1 cellular context compared by ENCODE assay signal in genomic region chr13:49935171-49936084, GRCh38.
TF ChIP-seq lines count a peak whose summit lies in the region.

No MANE protein-coding gene starts in this region.

TF ChIP-seq in GM23338, 12 proteins besides CTCF, POLR2A, EP300 and RAD21 (continued from another document):
- TF ChIP-seq, protein P1, sequence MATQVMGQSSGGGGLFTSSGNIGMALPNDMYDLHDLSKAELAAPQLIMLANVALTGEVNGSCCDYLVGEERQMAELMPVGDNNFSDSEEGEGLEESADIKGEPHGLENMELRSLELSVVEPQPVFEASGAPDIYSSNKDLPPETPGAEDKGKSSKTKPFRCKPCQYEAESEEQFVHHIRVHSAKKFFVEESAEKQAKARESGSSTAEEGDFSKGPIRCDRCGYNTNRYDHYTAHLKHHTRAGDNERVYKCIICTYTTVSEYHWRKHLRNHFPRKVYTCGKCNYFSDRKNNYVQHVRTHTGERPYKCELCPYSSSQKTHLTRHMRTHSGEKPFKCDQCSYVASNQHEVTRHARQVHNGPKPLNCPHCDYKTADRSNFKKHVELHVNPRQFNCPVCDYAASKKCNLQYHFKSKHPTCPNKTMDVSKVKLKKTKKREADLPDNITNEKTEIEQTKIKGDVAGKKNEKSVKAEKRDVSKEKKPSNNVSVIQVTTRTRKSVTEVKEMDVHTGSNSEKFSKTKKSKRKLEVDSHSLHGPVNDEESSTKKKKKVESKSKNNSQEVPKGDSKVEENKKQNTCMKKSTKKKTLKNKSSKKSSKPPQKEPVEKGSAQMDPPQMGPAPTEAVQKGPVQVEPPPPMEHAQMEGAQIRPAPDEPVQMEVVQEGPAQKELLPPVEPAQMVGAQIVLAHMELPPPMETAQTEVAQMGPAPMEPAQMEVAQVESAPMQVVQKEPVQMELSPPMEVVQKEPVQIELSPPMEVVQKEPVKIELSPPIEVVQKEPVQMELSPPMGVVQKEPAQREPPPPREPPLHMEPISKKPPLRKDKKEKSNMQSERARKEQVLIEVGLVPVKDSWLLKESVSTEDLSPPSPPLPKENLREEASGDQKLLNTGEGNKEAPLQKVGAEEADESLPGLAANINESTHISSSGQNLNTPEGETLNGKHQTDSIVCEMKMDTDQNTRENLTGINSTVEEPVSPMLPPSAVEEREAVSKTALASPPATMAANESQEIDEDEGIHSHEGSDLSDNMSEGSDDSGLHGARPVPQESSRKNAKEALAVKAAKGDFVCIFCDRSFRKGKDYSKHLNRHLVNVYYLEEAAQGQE (IDR thresholded peaks at IDR 0.05; ENCODE audit: unreplicated experiment) = no peak
- TF ChIP-seq EZH2phosphoT487 (IDR thresholded peaks at IDR 0.05; ENCODE audit: unreplicated experiment) (no peak), ZNF331 (CRISPR knock-in tag; IDR thresholded peaks at IDR 0.05; ENCODE audit: low read depth) (no peak), CREB1 (CRISPR knock-in tag; IDR thresholded peaks at IDR 0.05; ENCODE audit: low read depth) (no peak)
